In the genomic region with DNA sequence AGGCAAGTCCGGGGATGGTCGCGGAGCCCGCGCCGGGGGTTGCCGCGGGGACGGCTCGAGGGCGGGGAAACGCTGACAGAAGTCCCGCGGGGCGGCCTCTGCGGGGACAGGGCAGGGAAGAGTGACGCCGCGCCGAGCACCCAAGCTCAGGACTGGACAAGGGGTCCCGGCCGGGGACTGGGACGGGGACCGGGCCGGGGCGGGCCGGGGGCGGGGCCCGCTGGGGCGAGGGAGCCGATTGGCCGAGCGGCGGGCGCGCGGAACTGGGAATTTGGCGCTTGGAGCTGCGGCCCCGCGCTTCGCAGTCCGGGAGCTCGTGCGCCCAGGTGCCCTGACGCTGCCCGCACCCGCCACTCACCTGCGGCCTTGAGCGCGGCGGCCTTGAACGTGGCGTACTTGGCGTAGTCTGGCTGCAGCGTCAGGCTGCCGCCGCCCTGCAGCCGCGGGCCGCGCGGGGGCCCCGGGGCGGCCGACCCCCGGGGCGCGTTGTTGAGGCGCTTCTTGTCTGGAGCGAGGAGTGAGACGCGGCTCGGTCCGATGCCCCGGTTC, we compare ENCODE assay signal across 10 cellular contexts. TPM values are rescaled to one million over a fixed set of nuclear protein-coding genes. Genes with fewer than 3 reads are reported as not detected.
DNase-seq lines count a peak whose midpoint lies in the region; ATAC-seq and TF ChIP-seq lines count a peak whose summit lies in the region.
"Had no signal": no experiment of that assay in that cellular context is flagged by ENCODE, and none has a peak within 500 bp of the region (broad histone marks: within the 10 kb centered on the region; RNA-seq: fewer than 3 reads in every experiment).

No MANE protein-coding gene starts in this region.

- peak overlapping the region; percentile 40; the same call in 1 of the 2 replicates for H3K4me3 ChIP-seq in HUES6 (ENCODE audit: low read depth, low read length)
- peak overlapping the region; percentile 11 to 63 (median 28) for H3K4me3 ChIP-seq in esophagus squamous epithelium

- H3K27ac ChIP-seq in HUES6 (ENCODE audit: low read depth, low read length) (no peak overlapping the region), esophagus squamous epithelium (no peak overlapping the region)

- peaks cover 12 to 34% (median 33%) of the 10 kb centered on the region in 4 donors for H3K4me1 Mint-ChIP-seq in naive thymus-derived CD8-positive, alpha-beta T cell

- POLR2A ChIA-PET in naive thymus-derived CD8-positive, alpha-beta T cell (lab: Charles Lee): interaction anchor here (1.0 to 2.8 kb wide), 3 partner anchors 10 to 37 kb away, joined by 3 to 11 read pairs (median 5); a partner anchor contains a TSS

- H3K9ac ChIP-seq in HUES6 (ENCODE audit: low read length): no peak overlapping the region

- peak overlapping the region in 9 of 10 donors; percentile 50 to 81 (median 70) for H3K4me3 Mint-ChIP-seq in naive thymus-derived CD8-positive, alpha-beta T cell
- H3K4me3 Mint-ChIP-seq: activated naive CD4-positive, alpha-beta T cell treated with anti-CD3 and anti-CD28 coated beads for 36 hours had no signal

- peak in 1 of 2 donors; percentile 23 for ATAC-seq in naive thymus-derived CD8-positive, alpha-beta T cell

- H3K27me3 ChIP-seq in HUES6 (ENCODE audit: control insufficient read depth, insufficient read depth, low read length) (peaks cover 75% of the 10 kb centered on the region), esophagus squamous epithelium (peaks cover 26 to 65% (median 29%) of the 10 kb centered on the region in 4 donors)

- peaks cover 27% of the 10 kb centered on the region; the same call in 1 of the 2 replicates for H3K4me1 ChIP-seq in HUES6 (ENCODE audit: control insufficient read depth, insufficient read depth, low read length)
- H3K4me1 ChIP-seq in esophagus squamous epithelium: peaks cover 14 to 53% (median 33%) of the 10 kb centered on the region in 3 donors

- H3K27me3 Mint-ChIP-seq in naive thymus-derived CD8-positive, alpha-beta T cell: peaks cover 16 to 32% (median 23%) of the 10 kb centered on the region in 5 donors

- intact Hi-C loops in esophagus squamous epithelium (cut with DNase I): no loop called here

- H3K9me3 Mint-ChIP-seq in naive thymus-derived CD8-positive, alpha-beta T cell: no peaks in the 10 kb centered on the region
- H3K9me3 Mint-ChIP-seq: activated naive CD4-positive, alpha-beta T cell treated with anti-CD3 and anti-CD28 coated beads for 36 hours had no signal

- 15% methylated on average over 4 of the region's 76 CpGs; no CpG with 5 or more reads in 1 of the 2 donors for WGBS in esophagus squamous epithelium, 2 donors

- no peak for TF ChIP-seq CTCF in esophagus squamous epithelium (IDR thresholded peaks at IDR 0.05)

- H3K36me3 Mint-ChIP-seq in naive thymus-derived CD8-positive, alpha-beta T cell: peaks cover 0 to 6% (median 0%) of the 10 kb centered on the region in 3 donors

- H3K27ac Mint-ChIP-seq in naive thymus-derived CD8-positive, alpha-beta T cell: no peak overlapping the region
- H3K27ac Mint-ChIP-seq: activated naive CD4-positive, alpha-beta T cell treated with anti-CD3 and anti-CD28 coated beads for 36 hours had no signal

- DNase-seq in AG20443 (ENCODE audit: low spot score) (peak; percentile 56), esophagus squamous epithelium (lab: John Stamatoyannopoulos, UW) (no peak), DMS153 (lab: John Stamatoyannopoulos, UW) (no peak), NCI-H2107 treated with DMSO at 0.1 percent for 48 hours (lab: John Stamatoyannopoulos, UW; ENCODE audit: unreplicated experiment) (no peak), A172 (ENCODE audit: low spot score) (no peak), OCI-M1 (lab: John Stamatoyannopoulos, UW) (no peak)
- DNase-seq in naive thymus-derived CD8-positive, alpha-beta T cell: no peak
- DNase-seq: activated naive CD4-positive, alpha-beta T cell treated with anti-CD3 and anti-CD28 coated beads for 36 hours had no signal

- H3K36me3 ChIP-seq in HUES6 (ENCODE audit: control insufficient read depth, insufficient read depth, low read length) (peaks cover 28% of the 10 kb centered on the region), esophagus squamous epithelium (peaks cover 11 to 29% (median 17%) of the 10 kb centered on the region in 3 donors)

- no peak for TF ChIP-seq POLR2A in esophagus squamous epithelium (IDR thresholded peaks at IDR 0.05)

- H3K9me3 ChIP-seq in HUES6 (ENCODE audit: control insufficient read depth, insufficient read depth, low read depth, low read length) (no peaks in the 10 kb centered on the region), esophagus squamous epithelium (no peaks in the 10 kb centered on the region)

RNA-seq across cellular contexts. Expression of a gene that starts 4.8 kb away (rescaled TPM):
- total RNA-seq in esophagus squamous epithelium: not detected
- under 1 TPM in 1 of 2 experiments, not detected in 1; 0.44 TPM for total RNA-seq in naive thymus-derived CD8-positive, alpha-beta T cell
- not detected for polyA plus RNA-seq in naive thymus-derived CD8-positive, alpha-beta T cell
- total RNA-seq in A172 (2014; rRNA removed; shearing (Covaris generic)): not detected in 2 replicates

RNA-seq across cellular contexts. Expression of a gene that starts 16.5 kb away (rescaled TPM):
- total RNA-seq in esophagus squamous epithelium: 1 to 10 TPM in 1 of 4 donors, under 1 TPM in 3; 0.19 to 1.9 (median 0.32) TPM
- total RNA-seq in naive thymus-derived CD8-positive, alpha-beta T cell: 10 to 100 TPM; 16.8 to 18.3 TPM
- under 1 TPM; 0.29 to 0.82 (median 0.56) TPM for polyA plus RNA-seq in naive thymus-derived CD8-positive, alpha-beta T cell
- 0.03 TPM in 1 of 2 replicates, not detected in the other for total RNA-seq in A172 (2014; rRNA removed; shearing (Covaris generic))

RNA-seq across cellular contexts. Expression of a gene that starts 36.8 kb away (rescaled TPM):
- total RNA-seq in esophagus squamous epithelium: 10 to 100 TPM in 2 of 4 donors, 1 to 10 TPM in 2; 6.9 to 12.6 (median 10.5) TPM
- total RNA-seq in naive thymus-derived CD8-positive, alpha-beta T cell: 1 to 10 TPM; 3.2 to 3.6 TPM
- polyA plus RNA-seq in naive thymus-derived CD8-positive, alpha-beta T cell: 1 to 10 TPM; 2.1 to 7.2 (median 2.3) TPM
- 42.4 and 54.8 TPM in 2 replicates for total RNA-seq in A172 (2014; rRNA removed; shearing (Covaris generic))

RNA-seq across cellular contexts. Expression of a gene that starts 59.1 kb away (rescaled TPM):
- 1 to 10 TPM in 1 of 4 donors, under 1 TPM in 3; 0.04 to 1.1 (median 0.34) TPM for total RNA-seq in esophagus squamous epithelium
- under 1 TPM in 1 of 2 experiments, not detected in 1; 0.18 TPM for total RNA-seq in naive thymus-derived CD8-positive, alpha-beta T cell
- not detected for polyA plus RNA-seq in naive thymus-derived CD8-positive, alpha-beta T cell
- total RNA-seq in A172 (2014; rRNA removed; shearing (Covaris generic)): 7.7 and 8.3 TPM in 2 replicates
- total RNA-seq: HT1080 had no signal

Comparison
In these comparisons a context has a peak if more than half of its experiments do, and no peak if none do; other contexts are left out.
1. RNA of a gene that starts 16.5 kb away (total RNA-seq): 16.8 to 18.3 TPM in naive thymus-derived CD8-positive, alpha-beta T cell; 0.19 to 1.9 TPM in esophagus squamous epithelium and 0.03 TPM in A172; every median in the first group is over 4 times any median in the second.